8 cellular contexts compared by ENCODE assay signal in the genomic region with DNA sequence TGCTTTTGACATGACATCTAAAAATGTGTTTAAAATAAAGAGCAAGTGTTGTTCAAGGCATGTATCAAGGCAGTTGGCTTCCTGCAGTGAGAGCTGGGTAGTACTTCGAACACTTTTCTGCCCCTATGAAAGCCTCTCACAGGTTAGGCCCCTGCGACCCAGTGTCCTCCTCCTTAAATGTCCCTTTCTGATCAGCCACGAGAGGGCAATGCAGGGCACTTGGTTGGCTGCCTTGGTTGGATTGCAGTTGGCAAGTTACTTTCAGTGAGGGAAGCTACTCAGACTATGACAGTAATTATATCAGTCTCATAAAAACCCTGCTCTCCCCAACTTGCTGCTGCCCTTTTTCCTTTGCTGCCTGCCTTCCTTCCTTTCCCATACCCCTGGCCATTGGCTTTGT.
DNase-seq lines count a peak whose midpoint lies in the region; ATAC-seq, FAIRE-seq and TF ChIP-seq lines count a peak whose summit lies in the region.

No MANE protein-coding gene starts in this region.

- intact Hi-C loops in mammary epithelial cell (cut with micrococcal nuclease): loop anchor here (5.0 kb wide), 1 partner anchor 42 kb away; no protein-coding TSS in a partner anchor
- intact Hi-C loops in breast epithelium (cut with DNase I; ENCODE audit: low total_unique reads): no loop called here
- intact Hi-C loops in endothelial cell of umbilical vein (cut with micrococcal nuclease): loop anchor here (1.0 to 5.0 kb wide), 4 partner anchors 42 to 950 kb away; no protein-coding TSS in a partner anchor
- intact Hi-C loops in psoas muscle (cut with DNase I): loop anchor here in 1 of 2 donors (10.0 kb wide), 1 partner anchor 291 kb away; no protein-coding TSS in a partner anchor

- H3K27me3 ChIP-seq in mammary epithelial cell (ENCODE audit: insufficient read depth, low read length) (no peaks in the 10 kb centered on the region), breast epithelium (no peaks in the 10 kb centered on the region), endothelial cell of umbilical vein (ENCODE audit: control insufficient read depth in 2 of 2, insufficient read depth in 2 of 2, low read length in 2 of 2) (no peaks in the 10 kb centered on the region), psoas muscle (ENCODE audit: insufficient read depth in 3 of 3, low read length in 2 of 3) (no peaks in the 10 kb centered on the region)

- no peaks in the 10 kb centered on the region for H3K9me1 ChIP-seq in endothelial cell of umbilical vein (replicated peaks; ENCODE audit: control insufficient read depth, extremely low read depth, insufficient read depth, low read length)

- dilution Hi-C loops in mammary epithelial cell (cut with HindIII; ENCODE audit: low sequenced_read_pairs) (no loop called here), endothelial cell of umbilical vein (cut with MboI; ENCODE audit: extremely low pct_ligation_motif_present, low sequenced_read_pairs) (no loop called here)

- H3K4me2 ChIP-seq in mammary epithelial cell (ENCODE audit: insufficient read depth, low read depth, low read length) (no peak overlapping the region), endothelial cell of umbilical vein (ENCODE audit: insufficient read depth, low read length) (no peak overlapping the region)

- H4K20me1 ChIP-seq in mammary epithelial cell (ENCODE audit: insufficient read depth, low read length): no peaks in the 10 kb centered on the region
- no peaks in the 10 kb centered on the region for H4K20me1 ChIP-seq in endothelial cell of umbilical vein (replicated peaks; ENCODE audit: control insufficient read depth, extremely low read depth, insufficient read depth, low read length)

- H3K9me3 ChIP-seq in mammary epithelial cell (replicated peaks; ENCODE audit: insufficient read depth, low read length) (no peaks in the 10 kb centered on the region), breast epithelium (no peaks in the 10 kb centered on the region), endothelial cell of umbilical vein (replicated peaks; ENCODE audit: control insufficient read depth, insufficient read depth, low read length) (no peaks in the 10 kb centered on the region), psoas muscle (no peaks in the 10 kb centered on the region)

- H3K9ac ChIP-seq in mammary epithelial cell (ENCODE audit: insufficient read depth, low read length) (no peak overlapping the region), endothelial cell of umbilical vein (replicated peaks; ENCODE audit: extremely low read depth, insufficient read depth, low read length) (no peak overlapping the region)

- in situ Hi-C loops in mammary epithelial cell (cut with MboI; ENCODE audit: low sequenced_read_pairs in 2 of 2): no loop called here

- 48% methylated on average over 3 of the region's 3 CpGs for WGBS in mammary epithelial cell (ENCODE audit: low coverage, missing lambda C conversion rate)
- WGBS in psoas muscle, 3 donors: 17 to 30% (median 25%) methylated on average over 3 of the region's 3 CpGs

- H3K36me3 ChIP-seq in mammary epithelial cell (ENCODE audit: insufficient read depth, low read length) (no peaks in the 10 kb centered on the region), breast epithelium (no peaks in the 10 kb centered on the region), endothelial cell of umbilical vein (ENCODE audit: control insufficient read depth in 2 of 2, extremely low read depth in 1 of 2, insufficient read depth in 2 of 2, low read length in 2 of 2) (no peaks in the 10 kb centered on the region), psoas muscle (ENCODE audit: insufficient read depth in 1 of 2, low read depth in 1 of 2) (no peaks in the 10 kb centered on the region)

- TF ChIP-seq POLR2A in breast epithelium (IDR thresholded peaks at IDR 0.05) (no peak), endothelial cell of umbilical vein (IDR thresholded peaks at IDR 0.05; ENCODE audit: low read depth, low read length) (no peak)

- H3K4me1 ChIP-seq in mammary epithelial cell (ENCODE audit: insufficient read depth, low read length) (peaks cover 14% of the 10 kb centered on the region), breast epithelium (no peaks in the 10 kb centered on the region), endothelial cell of umbilical vein (ENCODE audit: control insufficient read depth, extremely low read depth, insufficient read depth, low read length) (peaks cover 9% of the 10 kb centered on the region), psoas muscle (no peaks in the 10 kb centered on the region)

- H3K4me3 ChIP-seq in mammary epithelial cell (replicated peaks in 1 of 3; ENCODE audit: insufficient read depth in 1 of 3, low read depth in 2 of 3, low read length in 3 of 3) (no peak overlapping the region), breast epithelium (no peak overlapping the region), endothelial cell of umbilical vein (replicated peaks in 1 of 3; ENCODE audit: insufficient read depth in 1 of 3, low read depth in 1 of 3, low read length in 3 of 3) (no peak overlapping the region), psoas muscle (no peak overlapping the region)

- no peak overlapping the region for H3K27ac ChIP-seq in mammary epithelial cell (ENCODE audit: insufficient read depth, low read depth, low read length)
- no peak overlapping the region for H3K27ac ChIP-seq in breast epithelium
- H3K27ac ChIP-seq in endothelial cell of umbilical vein (ENCODE audit: insufficient read depth, low read depth, low read length): no peak overlapping the region
- no peak overlapping the region for H3K27ac ChIP-seq in psoas muscle

- CTCF ChIA-PET in mammary epithelial cell (lab: Charles Lee; ENCODE audit: low non-redundant PET): interaction anchor here (0.5 to 0.6 kb wide), 3 partner anchors 13 to 366 kb away, joined by 3 read pairs; no protein-coding TSS in a partner anchor
- CTCF ChIA-PET in endothelial cell of umbilical vein (lab: Charles Lee): interaction anchor here (1.0 to 3.8 kb wide), 10 partner anchors 8 to 827 kb away, joined by 3 to 28 read pairs (median 4); no protein-coding TSS in a partner anchor

- no peaks in the 10 kb centered on the region for H3K79me2 ChIP-seq in mammary epithelial cell (ENCODE audit: insufficient read depth, low read length)
- H3K79me2 ChIP-seq in endothelial cell of umbilical vein (ENCODE audit: control insufficient read depth, insufficient read depth, low read length): no peaks in the 10 kb centered on the region

- peak in 3 of 4 donors; percentile 61 to 79 (median 67) for ATAC-seq in psoas muscle
- ATAC-seq in GM21786 (IDR thresholded peaks at IDR 0.05; ENCODE audit: unreplicated experiment): no peak

- POLR2A ChIA-PET in endothelial cell of umbilical vein (lab: Charles Lee): no interaction called here

- no peak for FAIRE-seq in endothelial cell of umbilical vein (lab: Jason Lieb, UNC)

- no peak for DNase-seq in mammary epithelial cell
- no peak for DNase-seq in breast epithelium (ENCODE audit: low spot score in 2 of 2)
- DNase-seq in NCI-H345 treated with DMSO at 0.1 percent for 48 hours (lab: John Stamatoyannopoulos, UW; ENCODE audit: unreplicated experiment): peak; percentile 63
- DNase-seq in endothelial cell of umbilical vein (ENCODE audit: low read depth, low spot score): peak; percentile 44
- no peak for DNase-seq in psoas muscle
- DNase-seq in GM19240 (ENCODE audit: insufficient read length, low spot score): no peak
- DNase-seq in activated CD4-positive, alpha-beta T cell treated with anti-CD3 and anti-CD28 coated beads, Interleukin-2, amount 50 U/mL, for 1 hour: no peak

- BruUV-seq in mammary epithelial cell (replicated peaks; lab: Mats Ljungman, UMichigan) (no TSS peak), endothelial cell of umbilical vein (replicated peaks; lab: Mats Ljungman, UMichigan) (no TSS peak)

- TF ChIP-seq CTCF in mammary epithelial cell (conservative IDR thresholded peaks at IDR 0.05 in 1 of 2, IDR thresholded peaks at IDR 0.05 in 1 of 2; ENCODE audit: extremely low read depth in 1 of 2, insufficient read depth in 1 of 2, low read depth in 1 of 2, low read length in 2 of 2): peak; percentile 34 to 68
- TF ChIP-seq CTCF in breast epithelium (IDR thresholded peaks at IDR 0.05): no peak
- peak in 1 of 2 donors; percentile 53 for TF ChIP-seq CTCF in endothelial cell of umbilical vein (IDR thresholded peaks at IDR 0.05; ENCODE audit: extremely low read depth in 1 of 2, insufficient read depth in 1 of 2, low read depth in 1 of 2, low read length in 2 of 2)
- TF ChIP-seq CTCF in psoas muscle (IDR thresholded peaks at IDR 0.05): peak; percentile 23

- H2AFZ ChIP-seq in mammary epithelial cell (ENCODE audit: low read depth, low read length) (no peak overlapping the region), endothelial cell of umbilical vein (ENCODE audit: low read depth, low read length) (no peak overlapping the region)

TF ChIP-seq in endothelial cell of umbilical vein, 7 proteins besides CTCF, POLR2A, EP300 and RAD21:
- TF ChIP-seq JUN (IDR thresholded peaks at IDR 0.05; ENCODE audit: borderline replicate concordance, insufficient read depth, insufficient read length, low read depth): no peak
- TF ChIP-seq MYC (IDR thresholded peaks at IDR 0.05; ENCODE audit: low read depth, low read length): no peak
- TF ChIP-seq, protein P1, sequence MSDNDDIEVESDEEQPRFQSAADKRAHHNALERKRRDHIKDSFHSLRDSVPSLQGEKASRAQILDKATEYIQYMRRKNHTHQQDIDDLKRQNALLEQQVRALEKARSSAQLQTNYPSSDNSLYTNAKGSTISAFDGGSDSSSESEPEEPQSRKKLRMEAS (IDR thresholded peaks at IDR 0.05; ENCODE audit: insufficient read depth, insufficient read length): no peak
- TF ChIP-seq EZH2 (IDR thresholded peaks at IDR 0.05; ENCODE audit: borderline replicate concordance, low read depth, low read length, severe bottlenecking): no peak
- no peak for TF ChIP-seq FOS (IDR thresholded peaks at IDR 0.05; ENCODE audit: borderline replicate concordance, insufficient read depth, low read length)
- no peak for TF ChIP-seq POLR2AphosphoS5 (IDR thresholded peaks at IDR 0.05; ENCODE audit: insufficient read depth, low read depth, low read length)
- no peak for TF ChIP-seq GATA2 (IDR thresholded peaks at IDR 0.05; ENCODE audit: insufficient read depth, insufficient read length, low read depth, low read length)

Comparison
In these comparisons a context has a peak if more than half of its experiments do, and no peak if none do; other contexts are left out.
1. CTCF ChIP-seq: peak in mammary epithelial cell (2 of 2) and psoas muscle (single experiment); none in breast epithelium (0 of 3).
2. DNase-seq: peak in NCI-H345 treated with DMSO at 0.1 percent for 48 hours (single experiment) and endothelial cell of umbilical vein (single experiment); none in mammary epithelial cell (single experiment), breast epithelium (0 of 2), psoas muscle (0 of 2), GM19240 (single experiment) and activated CD4-positive, alpha-beta T cell treated with anti-CD3 and anti-CD28 coated beads, Interleukin-2, amount 50 U/mL, for 1 hour (single experiment).